Comparison of ENCODE assay signal across 8 cellular contexts in genomic region chr4:53592686-53593641, GRCh38. TPM values are rescaled to one million over a fixed set of nuclear protein-coding genes. Genes with fewer than 3 reads are reported as not detected.
A peak's percentile ranks its signal among the peaks of the same experiment; 100 is the strongest.
DNase-seq lines count a peak whose midpoint lies in the region; ATAC-seq and TF ChIP-seq lines count a peak whose summit lies in the region.

No MANE protein-coding gene starts in this region.

- H4K20me1 ChIP-seq in OCI-LY1 (ENCODE audit: insufficient read depth, low read length): no peaks in the 10 kb centered on the region

- H3K4me1 ChIP-seq in ES-I3 (ENCODE audit: insufficient read depth, low read length) (peaks cover 29% of the 10 kb centered on the region), OCI-LY1 (ENCODE audit: insufficient read depth, low read length, severe bottlenecking) (no peaks in the 10 kb centered on the region), gastroesophageal sphincter (no peaks in the 10 kb centered on the region)

- H3K4me3 Mint-ChIP-seq in osteocyte (ENCODE audit: unreplicated experiment): peak overlapping the region; percentile 70

- no peaks in the 10 kb centered on the region for H3K27me3 Mint-ChIP-seq in osteocyte (ENCODE audit: unreplicated experiment)

- no peak overlapping the region for H2AFZ ChIP-seq in OCI-LY1 (ENCODE audit: low read length)

- H3K27me3 ChIP-seq in OCI-LY1 (ENCODE audit: insufficient read depth, low read length) (no peaks in the 10 kb centered on the region), gastroesophageal sphincter (peaks cover 10% of the 10 kb centered on the region)

- 34 to 64% methylated on average over 10 to 14 of the region's 21 CpGs for WGBS in gastroesophageal sphincter (ENCODE audit: low coverage in 1 of 2), 2 donors

- H3K27ac Mint-ChIP-seq in osteocyte (ENCODE audit: unreplicated experiment): peak overlapping the region; percentile 87

- DNase-seq in osteocyte (ENCODE audit: extremely low spot score, unreplicated experiment): no peak
- DNase-seq in SW 1271 (lab: John Stamatoyannopoulos, UW): no peak

- no peaks in the 10 kb centered on the region for H3K9me3 ChIP-seq in ES-I3 (ENCODE audit: control insufficient read depth, insufficient read depth, low read length)
- no peaks in the 10 kb centered on the region for H3K9me3 ChIP-seq in OCI-LY1 (ENCODE audit: low read length)
- H3K9me3 ChIP-seq in gastroesophageal sphincter: no peaks in the 10 kb centered on the region

- peak overlapping the region; percentile 53 for H3K9ac ChIP-seq in ES-I3 (ENCODE audit: low read depth, low read length)
- H3K9ac ChIP-seq in OCI-LY1 (ENCODE audit: low read length): no peak overlapping the region

- H3K79me2 ChIP-seq in OCI-LY1 (ENCODE audit: insufficient read depth, low read length): no peaks in the 10 kb centered on the region

- peaks cover 33% of the 10 kb centered on the region for H3K4me1 Mint-ChIP-seq in osteocyte (ENCODE audit: unreplicated experiment)

- no peaks in the 10 kb centered on the region for H3F3A ChIP-seq in OCI-LY1 (ENCODE audit: insufficient read depth, low read length)

- H3K36me3 ChIP-seq in ES-I3 (ENCODE audit: insufficient read depth, low read length) (no peaks in the 10 kb centered on the region), OCI-LY1 (ENCODE audit: insufficient read depth, low read length) (no peaks in the 10 kb centered on the region), gastroesophageal sphincter (no peaks in the 10 kb centered on the region)

- TF ChIP-seq POLR2A in gastroesophageal sphincter (IDR thresholded peaks at IDR 0.05): no peak

- TF ChIP-seq EP300 in gastroesophageal sphincter (IDR thresholded peaks at IDR 0.05): no peak

- H3K4me2 ChIP-seq in OCI-LY1 (ENCODE audit: low read length): peak overlapping the region; percentile 17; the same call in 1 of the 2 replicates

- H3K36me3 Mint-ChIP-seq in osteocyte (ENCODE audit: unreplicated experiment): no peaks in the 10 kb centered on the region

- H3K27ac ChIP-seq in OCI-LY1 (ENCODE audit: low read depth, low read length, poor library complexity, severe bottlenecking) (no peak overlapping the region), gastroesophageal sphincter (no peak overlapping the region)

- ATAC-seq in gastroesophageal sphincter (peak; percentile 16), HG03045 (IDR thresholded peaks at IDR 0.05; ENCODE audit: unreplicated experiment) (no peak), GM18519 (IDR thresholded peaks at IDR 0.05; ENCODE audit: low FRiP score, unreplicated experiment) (no peak), GM18858 (IDR thresholded peaks at IDR 0.05; ENCODE audit: unreplicated experiment) (no peak)

- H3K4me3 ChIP-seq in OCI-LY1 (ENCODE audit: low read depth, low read length, poor library complexity, severe bottlenecking) (no peak overlapping the region), gastroesophageal sphincter (peak overlapping the region in 1 of 2 donors; percentile 17)

- H3K9me2 ChIP-seq in OCI-LY1 (ENCODE audit: low read depth, low read length): no peaks in the 10 kb centered on the region

- H3K9me3 Mint-ChIP-seq in osteocyte (ENCODE audit: unreplicated experiment): no peaks in the 10 kb centered on the region

- TF ChIP-seq CTCF in OCI-LY1 (IDR thresholded peaks at IDR 0.05; ENCODE audit: low read length): no peak
- TF ChIP-seq CTCF in gastroesophageal sphincter (IDR thresholded peaks at IDR 0.05): no peak
- no peak for TF ChIP-seq CTCF in osteocyte (IDR thresholded peaks at IDR 0.05)

RNA-seq across cellular contexts. Expression of gene LNX1, which starts 1.7 kb away (rescaled TPM):
- 10 to 100 TPM in 2 of 4 donors, 1 to 10 TPM in 2; 2.6 to 13.6 (median 7.2) TPM for total RNA-seq in gastroesophageal sphincter
- total RNA-seq in osteocyte: 0.24 and 0.44 TPM in 2 replicates
